In genomic region chr20:22810030-22810429, GRCh38 we compare ENCODE assay signal across 15 cellular contexts.
DNase-seq lines count a peak whose midpoint lies in the region; ATAC-seq and TF ChIP-seq lines count a peak whose summit lies in the region.
"Had no signal": no experiment of that assay in that cellular context is flagged by ENCODE, and none has a peak within 500 bp of the region (broad histone marks: within the 10 kb centered on the region; RNA-seq: fewer than 3 reads in every experiment).

No MANE protein-coding gene starts in this region.

- peaks cover 7% of the 10 kb centered on the region for H3K27me3 Mint-ChIP-seq in endothelial cell (ENCODE audit: unreplicated experiment)
- H3K27me3 Mint-ChIP-seq: IgD-negative memory B cell had no signal

- no peak overlapping the region for H3K4me2 ChIP-seq in neuronal stem cell (ENCODE audit: insufficient read depth, low read length, poor library complexity, severe bottlenecking)

- H2BK120ac ChIP-seq in neuronal stem cell (ENCODE audit: low read depth, low read length) = no peak overlapping the region

- DNase-seq in SJCRH30 (no peak), endothelial cell (ENCODE audit: low spot score) (no peak), neuronal stem cell (ENCODE audit: low spot score) (no peak), HuH-7.5 (ENCODE audit: low spot score) (no peak)
- no peak for DNase-seq in effector CD4-positive, alpha-beta T cell
- DNase-seq: AML-193; CD4-positive, alpha-beta memory T cell; DMS153; DMS79; GDM1; H9 had no signal

- no peaks in the 10 kb centered on the region for H3K27me3 ChIP-seq in SJCRH30
- H3K27me3 ChIP-seq in neuronal stem cell (ENCODE audit: control insufficient read depth in 3 of 3, insufficient read depth in 3 of 3, low read depth in 1 of 3, low read length in 3 of 3) = no peaks in the 10 kb centered on the region

- peak overlapping the region; percentile 7 for H2BK5ac ChIP-seq in neuronal stem cell (ENCODE audit: low read length)

- H3K23ac ChIP-seq in neuronal stem cell (ENCODE audit: low read depth, low read length, poor library complexity) = no peak overlapping the region

- H3K18ac ChIP-seq in neuronal stem cell (ENCODE audit: low read length) = peak overlapping the region; percentile 29

- H3K27ac ChIP-seq in SJCRH30 (peak overlapping the region; percentile 68), neuronal stem cell (replicated peaks; ENCODE audit: low read length) (no peak overlapping the region)

- no peak overlapping the region for H3K9ac ChIP-seq in neuronal stem cell (ENCODE audit: low read depth, low read length, poor library complexity)

- no peak overlapping the region for H2BK12ac ChIP-seq in neuronal stem cell (ENCODE audit: low read length)

- H4K8ac ChIP-seq in neuronal stem cell (ENCODE audit: low read depth, low read length) = no peak overlapping the region

- H3K36me3 ChIP-seq in SJCRH30 = no peaks in the 10 kb centered on the region
- H3K36me3 ChIP-seq in neuronal stem cell (replicated peaks in 1 of 2; ENCODE audit: control insufficient read depth in 2 of 2, insufficient read depth in 2 of 2, low read length in 2 of 2) = no peaks in the 10 kb centered on the region

- H3K9me3 ChIP-seq in SJCRH30 (replicated peaks) = no peaks in the 10 kb centered on the region
- H3K9me3 ChIP-seq in neuronal stem cell (replicated peaks in 1 of 2; ENCODE audit: control insufficient read depth in 2 of 2, insufficient read depth in 1 of 2, low read depth in 1 of 2, low read length in 2 of 2) = no peaks in the 10 kb centered on the region

- no peaks in the 10 kb centered on the region for H3K9me3 Mint-ChIP-seq in endothelial cell (ENCODE audit: unreplicated experiment)

- peaks cover 17% of the 10 kb centered on the region for H3K4me1 Mint-ChIP-seq in endothelial cell (ENCODE audit: unreplicated experiment)
- H3K4me1 Mint-ChIP-seq: CD14-positive monocyte, IgD-negative memory B cell had no signal

- no peak overlapping the region for H3K4me3 Mint-ChIP-seq in endothelial cell (ENCODE audit: unreplicated experiment)
- H3K4me3 Mint-ChIP-seq: CD14-positive monocyte; CD4-positive, alpha-beta memory T cell; H9 had no signal

- H3K4me1 ChIP-seq in SJCRH30 (peaks cover 43% of the 10 kb centered on the region), neuronal stem cell (ENCODE audit: control insufficient read depth in 2 of 2, insufficient read depth in 1 of 2, low read depth in 1 of 2, low read length in 2 of 2) (peaks cover 0 to 20% of the 10 kb centered on the region in 2 donors)

- H2BK15ac ChIP-seq in neuronal stem cell (ENCODE audit: low read length) = no peak overlapping the region

- ATAC-seq in GM18517 (IDR thresholded peaks at IDR 0.05; ENCODE audit: unreplicated experiment) (no peak), GM21786 (IDR thresholded peaks at IDR 0.05; ENCODE audit: unreplicated experiment) (no peak)

- no CpG with 5 or more reads among the region's 7 CpGs for WGBS in neuronal stem cell (ENCODE audit: extremely low coverage in 2 of 2, insufficient read length in 2 of 2, insufficient replicate concordance in 1 of 2), 2 donors

- no peak overlapping the region for H2AFZ ChIP-seq in neuronal stem cell (ENCODE audit: low read length)

- no peak for TF ChIP-seq CTCF in endothelial cell (IDR thresholded peaks at IDR 0.05; ENCODE audit: unreplicated experiment)

- peak overlapping the region; percentile 53 for H3K27ac Mint-ChIP-seq in endothelial cell (ENCODE audit: unreplicated experiment)
- H3K27ac Mint-ChIP-seq: CD4-positive, alpha-beta memory T cell; H9; IgD-negative memory B cell had no signal

- H3K4me3 ChIP-seq in SJCRH30 (no peak overlapping the region), neuronal stem cell (ENCODE audit: low read length in 2 of 2) (no peak overlapping the region)

- H3K4ac ChIP-seq in neuronal stem cell (ENCODE audit: low read length) = no peak overlapping the region

- H3K14ac ChIP-seq in neuronal stem cell (ENCODE audit: low read length) = no peak overlapping the region

- no peaks in the 10 kb centered on the region for H3K79me1 ChIP-seq in neuronal stem cell (ENCODE audit: low read depth, low read length)

- H2AK5ac ChIP-seq in neuronal stem cell (ENCODE audit: low read depth, low read length) = peak overlapping the region; percentile 27

- no peak overlapping the region for H4K91ac ChIP-seq in neuronal stem cell (ENCODE audit: low read depth, low read length, poor library complexity)

- no peaks in the 10 kb centered on the region for H3K36me3 Mint-ChIP-seq in endothelial cell (ENCODE audit: low read depth, unreplicated experiment)
- H3K36me3 Mint-ChIP-seq: CD14-positive monocyte; CD4-positive, alpha-beta memory T cell had no signal
